ENCODE assay signal across 8 cellular contexts in the genomic region with DNA sequence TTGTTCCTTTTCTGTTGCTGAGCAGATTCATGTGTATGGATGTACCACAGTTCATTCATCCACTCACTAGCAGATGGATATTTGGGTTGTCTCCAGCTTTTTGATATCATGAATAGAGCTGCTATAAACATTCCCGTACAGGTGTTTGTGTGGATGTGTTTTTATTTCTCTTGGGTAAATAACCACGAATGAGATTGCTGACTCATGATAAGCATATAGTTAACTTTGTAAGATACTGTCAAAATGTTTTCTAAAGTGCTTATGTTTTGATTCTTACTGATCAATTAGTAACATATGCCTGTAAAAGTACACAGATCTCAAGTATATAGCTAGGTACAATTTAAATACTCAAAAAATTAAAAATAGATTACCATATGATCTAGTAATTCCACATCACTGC.
"Had no signal": no experiment of that assay in that cellular context is flagged by ENCODE, and none has a peak within 500 bp of the region (broad histone marks: within the 10 kb centered on the region; RNA-seq: fewer than 3 reads in every experiment).

No MANE protein-coding gene starts in this region.

- H3K27ac ChIP-seq: HL-60 had no signal

- DNase-seq: H7, HFFc6, KG1 had no signal

- H3K4me1 ChIP-seq: HAP-1 had no signal

- H3K4me1 Mint-ChIP-seq: IgD-negative memory B cell had no signal

- H3K9me3 ChIP-seq: HAP-1 had no signal

- H3K27ac Mint-ChIP-seq: GM23338, HFFc6, IgD-negative memory B cell had no signal

- H3K4me3 ChIP-seq: GM23338, HAP-1 had no signal

- H3K9me3 Mint-ChIP-seq: HFFc6, IgD-negative memory B cell had no signal

- H3K4me3 Mint-ChIP-seq: GM23338, HFFc6, IgD-negative memory B cell had no signal

- H3K36me3 Mint-ChIP-seq: IgD-negative memory B cell had no signal

- ATAC-seq: GM23338, HCT116 had no signal

- H3K36me3 ChIP-seq: HAP-1 had no signal

- H2AFZ ChIP-seq: GM23338 had no signal

- H3K4me2 ChIP-seq: GM23338 had no signal
